In the genomic region with DNA sequence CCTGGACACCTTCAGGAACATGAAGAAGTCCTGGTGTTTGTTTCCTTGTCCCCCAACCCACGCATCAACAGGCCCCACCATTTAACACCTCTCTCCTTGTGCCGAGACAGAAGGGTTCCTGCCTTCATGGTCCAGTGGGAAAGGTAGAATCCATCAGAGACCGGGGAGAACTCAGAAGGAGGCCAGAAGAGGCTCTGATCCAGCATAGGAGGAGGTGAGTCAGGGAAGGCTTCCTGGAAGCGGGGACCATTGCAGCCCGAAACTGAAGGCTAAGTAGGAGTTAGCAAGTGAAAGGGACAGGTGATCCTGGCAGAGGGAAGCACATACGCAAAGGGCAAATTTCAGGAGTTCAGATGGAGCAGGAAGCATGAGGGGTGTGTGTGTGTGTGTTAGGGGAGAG, we compare ENCODE assay signal across 12 cellular contexts. TPM values are rescaled to one million over a fixed set of nuclear protein-coding genes. Genes with fewer than 3 reads are reported as not detected.
A peak's percentile ranks its signal among the peaks of the same experiment; 100 is the strongest.
DNase-seq lines count a peak whose midpoint lies in the region; ATAC-seq and TF ChIP-seq lines count a peak whose summit lies in the region.
"Had no signal": no experiment of that assay in that cellular context is flagged by ENCODE, and none has a peak within 500 bp of the region (broad histone marks: within the 10 kb centered on the region; RNA-seq: fewer than 3 reads in every experiment).

No MANE protein-coding gene starts in this region.

- CTCF ChIA-PET in activated CD8-positive, alpha-beta T cell treated with anti-CD3 and anti-CD28 coated beads for 36 hours (lab: Charles Lee) = interaction anchor here (1.6 kb wide), 1 partner anchor 50 kb away, joined by 5 read pairs; a partner anchor contains a TSS

- DNase-seq in CD4-positive, CD25-positive, alpha-beta regulatory T cell = no peak
- DNase-seq in activated CD8-positive, alpha-beta T cell treated with anti-CD3 and anti-CD28 coated beads for 36 hours = peak; percentile 22
- DNase-seq in EL (no peak), germinal center (ENCODE audit: low spot score) (no peak), lower leg skin (ENCODE audit: low spot score in 2 of 2) (no peak)
- DNase-seq: foreskin keratinocyte, NCI-H1694 treated with DMSO at 0.1 percent for 48 hours, ovary had no signal

- peak overlapping the region in 1 of 2 donors; percentile 68 for H3K9ac ChIP-seq in mucosa of rectum (ENCODE audit: low read depth in 1 of 2, low read length in 2 of 2)

- no peak for TF ChIP-seq POLR2A in lower leg skin (IDR thresholded peaks at IDR 0.05)

- peak overlapping the region; percentile 76 for H3K27ac ChIP-seq in CD4-positive, CD25-positive, alpha-beta regulatory T cell (ENCODE audit: insufficient read depth, low read length, poor library complexity, severe bottlenecking)
- peak overlapping the region in 1 of 2 donors; percentile 38 for H3K27ac ChIP-seq in mucosa of rectum (ENCODE audit: low read depth in 2 of 2, low read length in 2 of 2)
- H3K27ac ChIP-seq: foreskin keratinocyte, ovary, suprapubic skin had no signal

- WGBS in lower leg skin, 2 donors = 86 to 87% methylated on average over 6 of the region's 6 CpGs

- TF ChIP-seq CTCF in GM12875 (IDR thresholded peaks at IDR 0.05; ENCODE audit: borderline replicate concordance, insufficient read depth, low read depth, low read length) = no peak
- no peak for TF ChIP-seq CTCF in activated CD8-positive, alpha-beta T cell treated with anti-CD3 and anti-CD28 coated beads for 36 hours (IDR thresholded peaks at IDR 0.05)
- no peak for TF ChIP-seq CTCF in lower leg skin (IDR thresholded peaks at IDR 0.05)

- peak overlapping the region; percentile 98 for H3K4me3 ChIP-seq in CD4-positive, CD25-positive, alpha-beta regulatory T cell (ENCODE audit: low read depth, low read length)
- H3K4me3 ChIP-seq in GM12875 (ENCODE audit: low read depth, low read length) = peak overlapping the region; percentile 55
- peak overlapping the region; percentile 18 to 75 for H3K4me3 ChIP-seq in mucosa of rectum (ENCODE audit: low read length in 2 of 2)
- no peak overlapping the region for H3K4me3 ChIP-seq in lower leg skin (ENCODE audit: low read depth, poor library complexity, severe bottlenecking)
- H3K4me3 ChIP-seq: ovary, suprapubic skin had no signal

- H3K36me3 Mint-ChIP-seq in CD4-positive, CD25-positive, alpha-beta regulatory T cell = no peaks in the 10 kb centered on the region
- peaks cover 13% of the 10 kb centered on the region for H3K36me3 Mint-ChIP-seq in activated CD8-positive, alpha-beta T cell treated with anti-CD3 and anti-CD28 coated beads for 36 hours (ENCODE audit: low read depth)

- H3K27me3 ChIP-seq in CD4-positive, CD25-positive, alpha-beta regulatory T cell (ENCODE audit: control insufficient read depth, insufficient read depth, low read length) = no peaks in the 10 kb centered on the region
- H3K27me3 ChIP-seq in mucosa of rectum (ENCODE audit: control insufficient read depth in 2 of 2, insufficient read depth in 2 of 2, low read length in 2 of 2) = no peaks in the 10 kb centered on the region
- H3K27me3 ChIP-seq: foreskin keratinocyte, ovary, suprapubic skin had no signal

- no peaks in the 10 kb centered on the region for H3K9me3 Mint-ChIP-seq in CD4-positive, CD25-positive, alpha-beta regulatory T cell
- no peaks in the 10 kb centered on the region for H3K9me3 Mint-ChIP-seq in activated CD8-positive, alpha-beta T cell treated with anti-CD3 and anti-CD28 coated beads for 36 hours

- no peaks in the 10 kb centered on the region for H3K9me3 ChIP-seq in CD4-positive, CD25-positive, alpha-beta regulatory T cell (ENCODE audit: control insufficient read depth in 2 of 2, low read length in 2 of 2)
- H3K9me3 ChIP-seq in mucosa of rectum (ENCODE audit: control insufficient read depth in 2 of 2, low read length in 2 of 2) = no peaks in the 10 kb centered on the region
- H3K9me3 ChIP-seq: ovary, suprapubic skin had no signal

- no peak for ATAC-seq in CD4-positive, CD25-positive, alpha-beta regulatory T cell (ENCODE audit: low read depth in 2 of 2)
- ATAC-seq in activated CD8-positive, alpha-beta T cell treated with anti-CD3 and anti-CD28 coated beads for 36 hours = peak; percentile 12
- no peak for ATAC-seq in HG03469 (IDR thresholded peaks at IDR 0.05; ENCODE audit: unreplicated experiment)
- ATAC-seq: foreskin keratinocyte had no signal

- POLR2A ChIA-PET in activated CD8-positive, alpha-beta T cell treated with anti-CD3 and anti-CD28 coated beads for 36 hours (lab: Charles Lee) = no interaction called here

- peaks cover 13% of the 10 kb centered on the region for H3K36me3 ChIP-seq in CD4-positive, CD25-positive, alpha-beta regulatory T cell (ENCODE audit: control insufficient read depth, insufficient read depth, low read length)
- H3K36me3 ChIP-seq in mucosa of rectum (ENCODE audit: control insufficient read depth in 2 of 2, insufficient read depth in 2 of 2, low read length in 2 of 2) = no peaks in the 10 kb centered on the region
- H3K36me3 ChIP-seq: ovary, suprapubic skin had no signal

- H3K4me1 Mint-ChIP-seq in CD4-positive, CD25-positive, alpha-beta regulatory T cell = peaks cover 0 to 51% (median 24%) of the 10 kb centered on the region in 4 donors
- peaks cover 43% of the 10 kb centered on the region for H3K4me1 Mint-ChIP-seq in activated CD8-positive, alpha-beta T cell treated with anti-CD3 and anti-CD28 coated beads for 36 hours (ENCODE audit: low read depth)

- peak overlapping the region; percentile 97 to 98 (median 98) for H3K4me3 Mint-ChIP-seq in CD4-positive, CD25-positive, alpha-beta regulatory T cell
- peak overlapping the region; percentile 96 for H3K4me3 Mint-ChIP-seq in activated CD8-positive, alpha-beta T cell treated with anti-CD3 and anti-CD28 coated beads for 36 hours

- no peaks in the 10 kb centered on the region for H3K27me3 Mint-ChIP-seq in CD4-positive, CD25-positive, alpha-beta regulatory T cell
- H3K27me3 Mint-ChIP-seq in activated CD8-positive, alpha-beta T cell treated with anti-CD3 and anti-CD28 coated beads for 36 hours = no peaks in the 10 kb centered on the region

- intact Hi-C loops in activated CD8-positive, alpha-beta T cell treated with anti-CD3 and anti-CD28 coated beads for 36 hours (cut with micrococcal nuclease) = loop anchor here (10.0 kb wide), 1 partner anchor 46 kb away; a partner anchor contains a TSS
- intact Hi-C loops in lower leg skin (cut with DNase I; ENCODE audit: low total_unique reads) = no loop called here

- peaks cover 27% of the 10 kb centered on the region for H3K4me1 ChIP-seq in CD4-positive, CD25-positive, alpha-beta regulatory T cell (ENCODE audit: control insufficient read depth, insufficient read depth, low read length, poor library complexity, severe bottlenecking)
- peaks cover 4 to 6% of the 10 kb centered on the region in 2 donors for H3K4me1 ChIP-seq in mucosa of rectum (ENCODE audit: control insufficient read depth in 2 of 2, insufficient read depth in 2 of 2, low read length in 2 of 2)
- H3K4me1 ChIP-seq: foreskin keratinocyte had no signal

- peak overlapping the region; percentile 97 to 98 (median 98) for H3K27ac Mint-ChIP-seq in CD4-positive, CD25-positive, alpha-beta regulatory T cell
- peak overlapping the region; percentile 95 for H3K27ac Mint-ChIP-seq in activated CD8-positive, alpha-beta T cell treated with anti-CD3 and anti-CD28 coated beads for 36 hours

RNA-seq across cellular contexts. Expression of a gene that starts 0.5 kb away (rescaled TPM):
- total RNA-seq in CD4-positive, CD25-positive, alpha-beta regulatory T cell = 218 TPM
- 100 to 1,000 TPM; 239 to 288 (median 270) TPM for polyA plus RNA-seq in CD4-positive, CD25-positive, alpha-beta regulatory T cell
- 100 to 1,000 TPM; 106 to 107 TPM for total RNA-seq in activated CD8-positive, alpha-beta T cell treated with anti-CD3 and anti-CD28 coated beads for 36 hours
- total RNA-seq in lower leg skin = 10 to 100 TPM in 1 of 4 donors, 1 to 10 TPM in 3; 3.8 to 10.2 (median 5.1) TPM

RNA-seq across cellular contexts. Expression of a gene that starts 5.6 kb away (rescaled TPM):
- 39.0 TPM for total RNA-seq in CD4-positive, CD25-positive, alpha-beta regulatory T cell
- 10 to 100 TPM; 10.6 to 13.6 (median 10.7) TPM for polyA plus RNA-seq in CD4-positive, CD25-positive, alpha-beta regulatory T cell
- total RNA-seq in activated CD8-positive, alpha-beta T cell treated with anti-CD3 and anti-CD28 coated beads for 36 hours = 100 to 1,000 TPM; 105 to 111 TPM
- 10 to 100 TPM; 14.2 to 22.5 (median 19.2) TPM for total RNA-seq in lower leg skin

RNA-seq across cellular contexts. Expression of a gene that starts 23.1 kb away (rescaled TPM):
- total RNA-seq in CD4-positive, CD25-positive, alpha-beta regulatory T cell = 3.5 TPM
- polyA plus RNA-seq in CD4-positive, CD25-positive, alpha-beta regulatory T cell = 10 to 100 TPM; 13.1 to 16.5 (median 13.5) TPM
- total RNA-seq in activated CD8-positive, alpha-beta T cell treated with anti-CD3 and anti-CD28 coated beads for 36 hours = 10 to 100 TPM in 1 of 2 experiments, 1 to 10 TPM in 1; 8.1 to 14.3 TPM
- 10 to 100 TPM; 10.3 to 20.7 (median 18.2) TPM for total RNA-seq in lower leg skin

RNA-seq across cellular contexts. Expression of a gene that starts 29.3 kb away (rescaled TPM):
- 2.8 TPM for total RNA-seq in CD4-positive, CD25-positive, alpha-beta regulatory T cell
- polyA plus RNA-seq in CD4-positive, CD25-positive, alpha-beta regulatory T cell = under 1 TPM in 1 of 4 donors, not detected in 3; 0.32 TPM
- total RNA-seq in activated CD8-positive, alpha-beta T cell treated with anti-CD3 and anti-CD28 coated beads for 36 hours = 1 to 10 TPM; 3.2 to 3.7 TPM
- total RNA-seq in lower leg skin = 1 to 10 TPM in 3 of 4 donors, not detected in 1; 2.2 to 3.8 (median 2.8) TPM

RNA-seq across cellular contexts. Expression of a gene that starts 41.4 kb away (rescaled TPM):
- 304 TPM for total RNA-seq in CD4-positive, CD25-positive, alpha-beta regulatory T cell
- polyA plus RNA-seq in CD4-positive, CD25-positive, alpha-beta regulatory T cell = 10 to 100 TPM; 50.3 to 58.3 (median 53.9) TPM
- total RNA-seq in activated CD8-positive, alpha-beta T cell treated with anti-CD3 and anti-CD28 coated beads for 36 hours = 100 to 1,000 TPM; 143 TPM
- 100 to 1,000 TPM in 1 of 4 donors, 10 to 100 TPM in 3; 48.2 to 115 (median 64.8) TPM for total RNA-seq in lower leg skin

Comparison
In these comparisons a context has a peak if more than half of its experiments do, and no peak if none do; other contexts are left out.
1. RNA of a gene that starts 0.5 kb away (total RNA-seq): 218 TPM in CD4-positive, CD25-positive, alpha-beta regulatory T cell (single experiment) and 106 to 107 TPM in activated CD8-positive, alpha-beta T cell treated with anti-CD3 and anti-CD28 coated beads for 36 hours; 3.8 to 10.2 TPM in lower leg skin; every median in the first group is over 4 times any median in the second.